20 cellular contexts compared by ENCODE assay signal in the genomic region with DNA sequence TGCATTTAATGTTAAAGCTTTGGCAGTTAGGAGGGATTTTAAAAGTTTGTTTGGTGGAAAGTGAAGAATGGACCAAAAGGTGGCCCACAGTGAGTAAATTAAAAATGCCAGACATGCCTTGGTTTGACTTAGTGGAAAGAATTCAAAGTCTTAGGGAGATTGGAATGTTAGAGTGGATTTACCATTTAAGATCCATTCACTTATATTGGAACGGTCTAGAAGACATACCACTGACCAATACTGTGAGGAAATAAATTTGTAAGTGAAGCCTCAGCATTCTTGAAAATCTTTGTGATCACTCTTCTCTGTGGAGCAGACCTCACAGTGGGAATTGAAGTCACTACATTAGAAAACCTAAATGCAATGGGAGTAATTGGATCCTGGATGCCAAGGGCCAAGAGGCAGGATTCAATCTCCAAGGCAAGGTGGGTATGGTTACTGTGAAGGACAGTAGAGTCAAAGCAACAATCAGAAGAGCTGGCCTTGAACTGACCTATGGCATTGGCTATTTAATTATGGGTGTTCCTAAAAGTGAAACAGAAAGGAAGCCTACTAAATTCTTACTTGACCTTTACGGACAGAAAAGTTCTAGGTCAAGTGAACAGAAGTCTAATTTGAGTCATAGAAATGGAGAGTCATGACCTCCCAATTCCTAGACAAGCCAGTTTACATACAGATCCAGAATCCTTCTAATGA.
DNase-seq lines count a peak whose midpoint lies in the region; ATAC-seq and TF ChIP-seq lines count a peak whose summit lies in the region.
"Had no signal": no experiment of that assay in that cellular context is flagged by ENCODE, and none has a peak within 500 bp of the region (broad histone marks: within the 10 kb centered on the region; RNA-seq: fewer than 3 reads in every experiment).

No MANE protein-coding gene starts in this region.

- no peak for TF ChIP-seq CTCF in astrocyte of the cerebellum (IDR thresholded peaks at IDR 0.05; ENCODE audit: low read depth, low read length, missing control alignments)

- DNase-seq in astrocyte of the cerebellum (ENCODE audit: low read depth) (peak; percentile 20), NCI-H2081 (lab: John Stamatoyannopoulos, UW) (no peak), caudate nucleus (lab: John Stamatoyannopoulos, UW) (no peak), NCI-H446 treated with DMSO at 0.1 percent for 48 hours (lab: John Stamatoyannopoulos, UW) (no peak), NCI-H748 treated with DMSO at 0.1 percent for 48 hours (lab: John Stamatoyannopoulos, UW) (no peak)
- DNase-seq: activated naive CD4-positive, alpha-beta T cell treated with anti-CD3 and anti-CD28 coated beads, Interleukin-2, amount 10 ng/mL, durations not matched to agents 7 days and 5 days; cerebellar nuclear complex; erythroblast; hippocampal formation; naive B cell; NCI-H2029 treated with DMSO at 0.1 percent for 48 hours; NK-92 treated with Interleukin-12 subunit alpha and Interleukin-12 subunit beta, amount 100 ng/mL, for 24 hours; stimulated activated CD4-positive, alpha-beta T cell treated with anti-CD3 and anti-CD28 coated beads, Interleukin-4, amount 100 ng/mL, for 1 hour; stimulated activated naive CD4-positive, alpha-beta T cell had no signal

- ATAC-seq in GM18508 (IDR thresholded peaks at IDR 0.05; ENCODE audit: insufficient read depth, unreplicated experiment): peak; percentile 79
- peak; percentile 69 for ATAC-seq in GM21390 (IDR thresholded peaks at IDR 0.05; ENCODE audit: unreplicated experiment)
- peak; percentile 55 for ATAC-seq in HG03060 (IDR thresholded peaks at IDR 0.05; ENCODE audit: low read depth, unreplicated experiment)
- ATAC-seq: GM23338 had no signal

- no peak overlapping the region for H3K27ac ChIP-seq in caudate nucleus (ENCODE audit: low read depth, low read length)
- H3K27ac ChIP-seq: HL-60, right atrium auricular region had no signal

- in situ Hi-C loops in astrocyte of the cerebellum (cut with HindIII; ENCODE audit: low sequenced_read_pairs): no loop called here

- H3K4me3 ChIP-seq in astrocyte of the cerebellum (ENCODE audit: low read depth, low read length): no peak overlapping the region
- H3K4me3 ChIP-seq: GM23338, right atrium auricular region had no signal
